In the genomic region with DNA sequence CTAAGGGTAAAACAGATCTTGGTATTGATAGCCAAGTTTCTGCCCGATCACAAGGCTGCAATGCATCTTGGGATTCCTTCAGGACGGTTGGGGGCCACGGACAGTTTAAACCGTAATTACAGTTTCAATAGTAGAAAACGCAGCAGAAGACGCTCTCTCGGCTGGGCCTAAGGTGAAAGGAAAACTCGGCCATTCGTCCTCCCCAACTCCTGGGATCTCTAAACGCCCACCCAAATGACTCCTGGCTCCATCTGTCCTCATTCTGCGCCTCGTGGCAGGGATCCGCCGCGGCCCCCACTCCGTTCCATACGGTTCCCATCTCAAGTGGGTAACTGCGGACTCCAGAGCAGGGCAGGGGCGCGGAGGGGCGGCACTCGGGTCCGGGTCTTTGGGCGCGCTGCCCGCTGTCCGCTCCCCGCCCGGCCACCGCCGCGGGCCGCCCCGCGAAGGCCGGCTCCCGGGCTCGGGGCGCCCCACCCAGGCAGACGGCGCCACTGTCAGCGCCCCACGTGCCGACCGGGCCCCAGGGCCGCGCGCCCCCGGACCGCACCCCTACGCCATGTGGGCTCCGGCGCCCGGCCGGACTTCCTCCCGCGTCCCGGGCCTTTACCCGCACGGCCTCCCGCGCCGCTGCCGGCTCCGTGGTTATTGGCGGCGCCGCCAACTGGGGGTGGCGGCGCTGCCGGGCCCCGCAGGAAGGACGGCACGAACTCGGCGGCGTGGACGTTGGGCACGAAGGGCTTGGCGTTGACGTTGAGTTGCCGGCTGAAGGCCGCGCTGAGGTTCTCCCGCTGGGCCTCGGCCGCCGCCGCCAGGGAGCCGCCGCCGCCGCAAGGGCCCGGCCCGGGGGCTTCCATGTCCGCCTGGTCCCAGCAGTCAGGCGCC, we compare ENCODE assay signal across 1 cellular context.
TF ChIP-seq lines count a peak whose summit lies in the region.

No MANE protein-coding gene starts in this region.

TF ChIP-seq in SK-N-SH treated with all-trans-retinoic acid at 6 μM for 48 hours, 23 proteins besides CTCF, POLR2A, EP300 and RAD21 (continued from another document):
- TF ChIP-seq, protein P1, sequence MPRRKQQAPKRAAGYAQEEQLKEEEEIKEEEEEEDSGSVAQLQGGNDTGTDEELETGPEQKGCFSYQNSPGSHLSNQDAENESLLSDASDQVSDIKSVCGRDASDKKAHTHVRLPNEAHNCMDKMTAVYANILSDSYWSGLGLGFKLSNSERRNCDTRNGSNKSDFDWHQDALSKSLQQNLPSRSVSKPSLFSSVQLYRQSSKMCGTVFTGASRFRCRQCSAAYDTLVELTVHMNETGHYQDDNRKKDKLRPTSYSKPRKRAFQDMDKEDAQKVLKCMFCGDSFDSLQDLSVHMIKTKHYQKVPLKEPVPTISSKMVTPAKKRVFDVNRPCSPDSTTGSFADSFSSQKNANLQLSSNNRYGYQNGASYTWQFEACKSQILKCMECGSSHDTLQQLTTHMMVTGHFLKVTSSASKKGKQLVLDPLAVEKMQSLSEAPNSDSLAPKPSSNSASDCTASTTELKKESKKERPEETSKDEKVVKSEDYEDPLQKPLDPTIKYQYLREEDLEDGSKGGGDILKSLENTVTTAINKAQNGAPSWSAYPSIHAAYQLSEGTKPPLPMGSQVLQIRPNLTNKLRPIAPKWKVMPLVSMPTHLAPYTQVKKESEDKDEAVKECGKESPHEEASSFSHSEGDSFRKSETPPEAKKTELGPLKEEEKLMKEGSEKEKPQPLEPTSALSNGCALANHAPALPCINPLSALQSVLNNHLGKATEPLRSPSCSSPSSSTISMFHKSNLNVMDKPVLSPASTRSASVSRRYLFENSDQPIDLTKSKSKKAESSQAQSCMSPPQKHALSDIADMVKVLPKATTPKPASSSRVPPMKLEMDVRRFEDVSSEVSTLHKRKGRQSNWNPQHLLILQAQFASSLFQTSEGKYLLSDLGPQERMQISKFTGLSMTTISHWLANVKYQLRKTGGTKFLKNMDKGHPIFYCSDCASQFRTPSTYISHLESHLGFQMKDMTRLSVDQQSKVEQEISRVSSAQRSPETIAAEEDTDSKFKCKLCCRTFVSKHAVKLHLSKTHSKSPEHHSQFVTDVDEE (CRISPR knock-in tag; IDR thresholded peaks at IDR 0.05): no peak
- TF ChIP-seq ZFP30 (CRISPR knock-in tag; IDR thresholded peaks at IDR 0.05) (no peak), PPARA (CRISPR knock-in tag; IDR thresholded peaks at IDR 0.05; ENCODE audit: borderline replicate concordance) (no peak)
